9 cellular contexts compared by ENCODE assay signal in genomic region chr17:68515238-68515637, GRCh38. TPM values are rescaled to one million over a fixed set of nuclear protein-coding genes. Genes with fewer than 3 reads are reported as not detected.
DNase-seq lines count a peak whose midpoint lies in the region; ATAC-seq and TF ChIP-seq lines count a peak whose summit lies in the region.
"Had no signal": no experiment of that assay in that cellular context is flagged by ENCODE, and none has a peak within 500 bp of the region (broad histone marks: within the 10 kb centered on the region; RNA-seq: fewer than 3 reads in every experiment).

No MANE protein-coding gene starts in this region.

- H3K27me3 ChIP-seq in adrenal gland (no peaks in the 10 kb centered on the region), right atrium auricular region (no peaks in the 10 kb centered on the region), gastrocnemius medialis (no peaks in the 10 kb centered on the region)

- H3K27ac ChIP-seq in adrenal gland (peak overlapping the region in 4 of 5 donors; percentile 17 to 99 (median 76)), right atrium auricular region (peak overlapping the region; percentile 97 to 99), gastrocnemius medialis (peak overlapping the region; percentile 94 to 99 (median 96))

- H3K4me1 ChIP-seq in adrenal gland (replicated peaks in 1 of 2) (peaks cover 14 to 56% of the 10 kb centered on the region in 2 donors), right atrium auricular region (peaks cover 0 to 58% of the 10 kb centered on the region in 2 donors), gastrocnemius medialis (peaks cover 68 to 70% of the 10 kb centered on the region in 2 donors)

- no peak for TF ChIP-seq POLR2A in adrenal gland (IDR thresholded peaks at IDR 0.05)
- no peak for TF ChIP-seq POLR2A in gastrocnemius medialis (IDR thresholded peaks at IDR 0.05)

- H3K9me3 ChIP-seq in adrenal gland (replicated peaks in 1 of 3) = no peaks in the 10 kb centered on the region
- H3K9me3 ChIP-seq in right atrium auricular region = no peaks in the 10 kb centered on the region
- H3K9me3 ChIP-seq in gastrocnemius medialis = no peaks in the 10 kb centered on the region

- ATAC-seq in gastrocnemius medialis = no peak
- ATAC-seq: Panc1 had no signal

- H3K36me3 ChIP-seq in adrenal gland (replicated peaks in 1 of 2) = peaks cover 0 to 40% of the 10 kb centered on the region in 2 donors
- peaks cover 42% of the 10 kb centered on the region for H3K36me3 ChIP-seq in right atrium auricular region
- H3K36me3 ChIP-seq in gastrocnemius medialis = peaks cover 0 to 18% of the 10 kb centered on the region in 2 donors

- in situ Hi-C loops in G401 (cut with HindIII; ENCODE audit: low sequenced_read_pairs) (no loop called here), gastrocnemius medialis (cut with MboI; ENCODE audit: low sequenced_read_pairs in 4 of 4) (loop anchor here in 1 of 4 donors (10.0 kb wide), 1 partner anchor 60 kb away; the partner anchor contains the start of gene WIPI1)

- intact Hi-C loops in adrenal gland (cut with DNase I) = no loop called here
- intact Hi-C loops in gastrocnemius medialis (cut with DNase I; ENCODE audit: low total_unique reads) = loop anchor here (10.0 kb wide), 1 partner anchor 1470 kb away; the partner anchor contains the start of gene CACNG1

- peak; percentile 41 for DNase-seq in G401 (ENCODE audit: low spot score)
- DNase-seq in adrenal gland = no peak
- DNase-seq in right atrium auricular region (ENCODE audit: low spot score) = no peak
- DNase-seq in gastrocnemius medialis = no peak
- DNase-seq in HuH-7 (ENCODE audit: low spot score) = no peak
- no peak for DNase-seq in kidney glomerular epithelial cell (lab: John Stamatoyannopoulos, UW)
- DNase-seq in NCI-H524 (lab: John Stamatoyannopoulos, UW) = no peak
- no peak for DNase-seq in globus pallidus (ENCODE audit: low spot score)

- 31 to 46% (median 36%) methylated on average over 8 of the region's 8 CpGs for WGBS in adrenal gland, 4 donors

- no peak for TF ChIP-seq CTCF in adrenal gland (IDR thresholded peaks at IDR 0.05)
- no peak for TF ChIP-seq CTCF in right atrium auricular region (IDR thresholded peaks at IDR 0.05)
- TF ChIP-seq CTCF in gastrocnemius medialis (IDR thresholded peaks at IDR 0.05 in 4 of 5, conservative IDR thresholded peaks at IDR 0.05 in 1 of 5) = no peak

- peak overlapping the region in 2 of 4 donors; percentile 4 to 78 for H3K4me3 ChIP-seq in adrenal gland
- peak overlapping the region; percentile 81 to 93 for H3K4me3 ChIP-seq in right atrium auricular region
- peak overlapping the region; percentile 78 to 89 (median 84) for H3K4me3 ChIP-seq in gastrocnemius medialis

RNA-seq across cellular contexts. Expression of gene PRKAR1A, which starts 3.0 kb away (rescaled TPM):
- 130 and 156 TPM in 2 replicates for total RNA-seq in G401 (2014; rRNA removed; shearing (Covaris generic))
- total RNA-seq in adrenal gland = 100 to 1,000 TPM; 138 to 467 (median 388) TPM
- 100 to 1,000 TPM in 1 of 3 donors, 10 to 100 TPM in 2; 56.3 to 428 (median 84.1) TPM for polyA plus RNA-seq in adrenal gland
- 100 to 1,000 TPM; 534 to 672 TPM for total RNA-seq in right atrium auricular region
- total RNA-seq in gastrocnemius medialis = 100 to 1,000 TPM; 271 to 656 (median 557) TPM

RNA-seq across cellular contexts. Expression of gene WIPI1, which starts 57.9 kb away (rescaled TPM):
- 19.4 and 35.3 TPM in 2 replicates for total RNA-seq in G401 (2014; rRNA removed; shearing (Covaris generic))
- total RNA-seq in adrenal gland = 100 to 1,000 TPM in 1 of 8 donors, 10 to 100 TPM in 7; 26.4 to 148 (median 51.0) TPM
- 10 to 100 TPM; 19.3 to 38.2 (median 23.5) TPM for polyA plus RNA-seq in adrenal gland
- 10 to 100 TPM; 50.3 to 76.2 TPM for total RNA-seq in right atrium auricular region
- total RNA-seq in gastrocnemius medialis = 100 to 1,000 TPM in 2 of 4 donors, 10 to 100 TPM in 2; 79.1 to 182 (median 92.0) TPM
